Comparison of ENCODE assay signal across 11 cellular contexts in the genomic region with DNA sequence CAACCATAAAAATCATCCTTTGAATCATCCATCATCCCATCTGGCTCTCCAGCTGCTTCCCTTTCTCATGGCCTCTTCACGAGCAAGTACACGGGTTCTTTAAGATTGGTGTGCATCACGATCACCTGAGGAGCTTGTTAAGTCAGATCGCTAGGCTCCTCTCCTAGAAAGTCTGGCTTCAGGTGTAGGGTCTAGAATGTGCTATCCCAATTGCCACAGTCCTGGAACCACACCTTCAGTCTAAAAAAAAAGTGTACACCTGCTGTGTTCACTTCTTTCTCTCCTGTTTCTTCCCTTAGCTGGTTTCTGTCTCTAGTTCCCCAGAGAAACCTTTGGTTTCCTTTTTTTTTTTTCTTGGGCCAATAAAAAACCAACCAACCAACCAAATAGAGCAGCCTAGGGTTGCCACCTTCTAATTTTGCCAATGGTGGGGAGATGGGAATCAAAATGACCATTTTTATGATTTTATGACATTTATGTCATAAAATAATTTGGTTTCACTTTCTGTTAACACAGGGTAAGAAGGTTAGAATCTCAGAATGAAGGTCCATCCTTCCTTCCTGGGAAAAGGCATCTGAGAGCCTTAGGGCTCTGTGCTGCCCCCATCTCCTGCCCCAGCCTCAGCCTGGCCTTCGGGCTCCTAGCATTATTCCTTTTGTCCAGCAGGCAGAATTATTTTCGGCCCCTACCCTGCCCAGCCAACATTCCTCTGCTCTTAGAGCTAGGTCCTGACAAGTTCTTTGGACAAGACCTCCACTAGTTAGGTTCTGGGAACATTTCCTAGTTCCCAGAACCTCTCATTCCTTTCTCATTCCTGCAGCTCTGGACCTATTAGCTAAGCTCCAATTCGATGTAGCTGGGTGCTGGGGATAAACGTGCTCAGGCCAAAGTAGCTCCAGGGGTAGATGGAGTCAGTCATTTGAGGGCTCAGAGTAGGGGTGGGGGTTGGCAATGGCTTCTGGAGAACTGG. TPM values are rescaled to one million over a fixed set of nuclear protein-coding genes. Genes with fewer than 3 reads are reported as not detected.
DNase-seq lines count a peak whose midpoint lies in the region; ATAC-seq and TF ChIP-seq lines count a peak whose summit lies in the region.
"Had no signal": no experiment of that assay in that cellular context is flagged by ENCODE, and none has a peak within 500 bp of the region (broad histone marks: within the 10 kb centered on the region; RNA-seq: fewer than 3 reads in every experiment).

No MANE protein-coding gene starts in this region.

- peaks cover 10 to 20% of the 10 kb centered on the region in 2 donors for H3K4me1 Mint-ChIP-seq in natural killer cell

- no peaks in the 10 kb centered on the region for H3K9me3 Mint-ChIP-seq in activated naive CD4-positive, alpha-beta T cell treated with anti-CD3 and anti-CD28 coated beads, Interleukin-2, amount 50 U/mL, for 72 hours
- H3K9me3 Mint-ChIP-seq in natural killer cell: no peaks in the 10 kb centered on the region
- H3K9me3 Mint-ChIP-seq: GM23338, nephron progenitor cell had no signal

- peak overlapping the region; percentile 75 for H3K27ac ChIP-seq in OCI-LY3 (ENCODE audit: low read length)
- H3K27ac ChIP-seq in effector memory CD4-positive, alpha-beta T cell (ENCODE audit: insufficient read depth, low read length, poor library complexity, severe bottlenecking): peak overlapping the region; percentile 36
- H3K27ac ChIP-seq in tibial artery: peak overlapping the region; percentile 65 to 70

- no peaks in the 10 kb centered on the region for H3K9me3 ChIP-seq in OCI-LY3 (ENCODE audit: insufficient read depth, low read length)
- H3K9me3 ChIP-seq in effector memory CD4-positive, alpha-beta T cell (ENCODE audit: control insufficient read depth, low read length): no peaks in the 10 kb centered on the region
- no peaks in the 10 kb centered on the region for H3K9me3 ChIP-seq in tibial artery

- H3K27me3 ChIP-seq in OCI-LY3 (ENCODE audit: low read depth, low read length) (no peaks in the 10 kb centered on the region), tibial artery (no peaks in the 10 kb centered on the region)
- no peaks in the 10 kb centered on the region for H3K27me3 ChIP-seq in effector memory CD4-positive, alpha-beta T cell (replicated peaks; ENCODE audit: control insufficient read depth, insufficient read depth, low read length, poor library complexity, severe bottlenecking)

- peak overlapping the region; percentile 77 for H3K4me2 ChIP-seq in OCI-LY3 (ENCODE audit: low read length)
- H3K4me2 ChIP-seq: GM23338 had no signal

- peak overlapping the region; percentile 53 for H3K4me3 ChIP-seq in OCI-LY3 (ENCODE audit: low read length)
- H3K4me3 ChIP-seq in effector memory CD4-positive, alpha-beta T cell (ENCODE audit: insufficient read depth, low read depth, low read length, poor library complexity, severe bottlenecking): no peak overlapping the region
- H3K4me3 ChIP-seq in tibial artery: peak overlapping the region in 1 of 2 donors; percentile 17
- H3K4me3 ChIP-seq: GM23338 had no signal

- peaks cover 0 to 7% of the 10 kb centered on the region in 2 donors for H3K27me3 Mint-ChIP-seq in natural killer cell (ENCODE audit: low read depth in 2 of 2)

- H2AFZ ChIP-seq in OCI-LY3 (ENCODE audit: low read depth, low read length): 0 out of 2 replicates have a peak overlapping the region, but pooled peaks have one; percentile 20
- H2AFZ ChIP-seq: GM23338 had no signal

- no peak overlapping the region for H3K4me3 Mint-ChIP-seq in natural killer cell
- H3K4me3 Mint-ChIP-seq: GM23338, nephron progenitor cell had no signal

- peak in 1 of 2 donors; percentile 20 for ATAC-seq in activated naive CD4-positive, alpha-beta T cell treated with anti-CD3 and anti-CD28 coated beads, Interleukin-2, amount 50 U/mL, for 72 hours
- ATAC-seq in natural killer cell (no peak), HG03175 (IDR thresholded peaks at IDR 0.05; ENCODE audit: unreplicated experiment) (no peak)
- ATAC-seq: GM23338 had no signal

- H3K9ac ChIP-seq in OCI-LY3 (ENCODE audit: low read length): peak overlapping the region; percentile 6; the same call in 1 of the 2 replicates

- TF ChIP-seq CTCF in OCI-LY3 (IDR thresholded peaks at IDR 0.05; ENCODE audit: low read depth, low read length) (no peak), tibial artery (IDR thresholded peaks at IDR 0.05) (no peak), natural killer cell (IDR thresholded peaks at IDR 0.05) (no peak)

- intact Hi-C loops in tibial artery (cut with DNase I; ENCODE audit: low total_unique reads): no loop called here
- intact Hi-C loops in natural killer cell (cut with micrococcal nuclease): no loop called here

- H3K79me2 ChIP-seq in OCI-LY3 (ENCODE audit: low read length): no peaks in the 10 kb centered on the region

- H3K36me3 ChIP-seq in OCI-LY3 (replicated peaks; ENCODE audit: low read depth, low read length) (no peaks in the 10 kb centered on the region), tibial artery (no peaks in the 10 kb centered on the region)
- H3K36me3 ChIP-seq in effector memory CD4-positive, alpha-beta T cell (ENCODE audit: control insufficient read depth, insufficient read depth, low read length): no peaks in the 10 kb centered on the region

- no peaks in the 10 kb centered on the region for H4K20me1 ChIP-seq in OCI-LY3 (ENCODE audit: insufficient read depth, low read length)

- peak overlapping the region; percentile 81 to 88 for H3K27ac Mint-ChIP-seq in activated naive CD4-positive, alpha-beta T cell treated with anti-CD3 and anti-CD28 coated beads, Interleukin-2, amount 50 U/mL, for 72 hours
- H3K27ac Mint-ChIP-seq in natural killer cell: no peak overlapping the region
- H3K27ac Mint-ChIP-seq: GM23338, nephron progenitor cell had no signal

- DNase-seq in activated naive CD4-positive, alpha-beta T cell treated with anti-CD3 and anti-CD28 coated beads, Interleukin-2, amount 50 U/mL, for 72 hours (ENCODE audit: low spot score in 2 of 2): no peak
- DNase-seq in activated naive CD4-positive, alpha-beta T cell treated with anti-CD3 and anti-CD28 coated beads, Interleukin-2, amount 50 U/mL, for 16 hours: no peak
- DNase-seq in effector memory CD4-positive, alpha-beta T cell: no peak
- DNase-seq in tibial artery (no peak), NCI-H526 treated with DMSO at 0.1 percent for 48 hours (lab: John Stamatoyannopoulos, UW) (no peak), natural killer cell (no peak)
- DNase-seq: nephron progenitor cell had no signal

- H3K4me1 ChIP-seq in OCI-LY3 (ENCODE audit: low read length): peaks cover 54% of the 10 kb centered on the region
- peaks cover 5% of the 10 kb centered on the region for H3K4me1 ChIP-seq in effector memory CD4-positive, alpha-beta T cell (ENCODE audit: control insufficient read depth, insufficient read depth, low read length, poor library complexity, severe bottlenecking)
- peaks cover 0 to 35% (median 13%) of the 10 kb centered on the region in 4 donors for H3K4me1 ChIP-seq in tibial artery

- H3K36me3 Mint-ChIP-seq in activated naive CD4-positive, alpha-beta T cell treated with anti-CD3 and anti-CD28 coated beads, Interleukin-2, amount 50 U/mL, for 72 hours: no peaks in the 10 kb centered on the region
- no peaks in the 10 kb centered on the region for H3K36me3 Mint-ChIP-seq in natural killer cell

RNA-seq across cellular contexts. Expression of gene GGT6, which starts 1.9 kb away (rescaled TPM):
- total RNA-seq in activated naive CD4-positive, alpha-beta T cell treated with anti-CD3 and anti-CD28 coated beads, Interleukin-2, amount 50 U/mL, for 72 hours: not detected
- total RNA-seq in natural killer cell: not detected
- total RNA-seq: cardiac septum had no signal

RNA-seq across cellular contexts. Expression of gene MYBBP1A, which starts 7.1 kb away (rescaled TPM):
- total RNA-seq in activated naive CD4-positive, alpha-beta T cell treated with anti-CD3 and anti-CD28 coated beads, Interleukin-2, amount 50 U/mL, for 72 hours: 10 to 100 TPM; 62.3 to 71.3 TPM
- total RNA-seq in natural killer cell: 10 to 100 TPM; 50.5 to 58.1 (median 52.7) TPM

RNA-seq across cellular contexts. Expression of gene SMTNL2, which starts 22.0 kb away (rescaled TPM):
- not detected for total RNA-seq in activated naive CD4-positive, alpha-beta T cell treated with anti-CD3 and anti-CD28 coated beads, Interleukin-2, amount 50 U/mL, for 72 hours
- total RNA-seq in natural killer cell: not detected

Comparison
In these comparisons a context has a peak if more than half of its experiments do, and no peak if none do; other contexts are left out.
1. H3K27ac Mint-ChIP-seq: peak in activated naive CD4-positive, alpha-beta T cell treated with anti-CD3 and anti-CD28 coated beads, Interleukin-2, amount 50 U/mL, for 72 hours (2 of 2); none in natural killer cell (0 of 2).
2. Peak in every context shown above with its lines, with median percentiles within 50 percentile points of each other: H3K27ac ChIP-seq.